ENCODE assay signal across 25 cellular contexts in genomic region chr7:74246497-74246896, GRCh38.
"Had no signal": no experiment of that assay in that cellular context is flagged by ENCODE, and none has a peak within 500 bp of the region (broad histone marks: within the 10 kb centered on the region; RNA-seq: fewer than 3 reads in every experiment).

No MANE protein-coding gene starts in this region.

- H3K9me3 Mint-ChIP-seq: mesothelial cell of epicardium; naive B cell; natural killer cell; nephron progenitor cell; stimulated activated naive B cell treated with anti-CD40 and anti-IgM and Interleukin-4, amounts not matched to agents 10 μg/mL and 1 μg/mL and 100 μg/mL, for 72 hours had no signal

- H3K27ac Mint-ChIP-seq: mesothelial cell of epicardium; stimulated activated naive B cell treated with anti-CD40 and anti-IgM and Interleukin-4, amounts not matched to agents 10 μg/mL and 1 μg/mL and 100 μg/mL, for 72 hours had no signal

- H3K4me1 ChIP-seq: right atrium auricular region, tibial artery, upper lobe of right lung had no signal

- H3K9me3 ChIP-seq: left lung, ovary, right atrium auricular region, right lobe of liver, stomach, thoracic aorta, tibial artery, upper lobe of right lung had no signal

- FAIRE-seq: urothelium cell line had no signal

- H3K27me3 ChIP-seq: hepatocyte, left lung, ovary, right atrium auricular region, right lobe of liver, stomach, tibial artery, upper lobe of right lung had no signal

- H3K36me3 ChIP-seq: ovary had no signal

- H3K27me3 Mint-ChIP-seq: naive B cell; progenitor cell of endocrine pancreas; stimulated activated naive B cell treated with anti-CD40 and anti-IgM and Interleukin-4, amounts not matched to agents 10 μg/mL and 1 μg/mL and 100 μg/mL, for 72 hours had no signal

- H3K4me1 Mint-ChIP-seq: mesothelial cell of epicardium had no signal

- H3K27ac ChIP-seq: left lung, ovary, right atrium auricular region, right lobe of liver, stomach, thoracic aorta, tibial artery, upper lobe of right lung had no signal

- ATAC-seq: left lung; natural killer cell; stimulated activated naive B cell treated with anti-CD40 and anti-IgM and Interleukin-4, amounts not matched to agents 10 μg/mL and 1 μg/mL and 100 μg/mL, for 72 hours; stimulated activated naive CD8-positive, alpha-beta T cell treated with anti-CD3 and anti-CD28 coated beads, Interleukin-15, Interleukin-2, amounts not matched to agents 100 U/mL and 50 U/mL, for 24 hours; upper lobe of right lung had no signal

- H3K4me3 Mint-ChIP-seq: mesothelial cell of epicardium; naive B cell; natural killer cell; nephron progenitor cell; stimulated activated naive B cell treated with anti-CD40 and anti-IgM and Interleukin-4, amounts not matched to agents 10 μg/mL and 1 μg/mL and 100 μg/mL, for 72 hours had no signal

- H3K4me3 ChIP-seq: hepatocyte, left lung, lung, ovary, right atrium auricular region, right lobe of liver, stomach, thoracic aorta, tibial artery, upper lobe of right lung had no signal

- DNase-seq: islet precursor cell; left lung; mesendoderm; naive B cell; natural killer cell; nephron progenitor cell; ovary; right lobe of liver; stimulated activated CD4-positive, alpha-beta T cell treated with anti-CD3 and anti-CD28 coated beads, Interleukin-12 subunit alpha, Interleukin-12 subunit beta, amount 100 ng/mL, for 4 hours; stimulated activated CD4-positive, alpha-beta T cell treated with anti-CD3 and anti-CD28 coated beads, Interleukin-15, amount 100 ng/mL, for 24 hours; stimulated activated CD4-positive, alpha-beta T cell treated with anti-CD3 and anti-CD28 coated beads, Interleukin-2, amount 100 ng/mL, for 24 hours; stimulated activated CD4-positive, alpha-beta T cell treated with anti-CD3 and anti-CD28 coated beads, Interleukin-4, amount 100 ng/mL, for 1 hour; stimulated activated naive B cell treated with anti-CD40 and anti-IgM and Interleukin-4, amounts not matched to agents 10 μg/mL and 1 μg/mL and 100 μg/mL, for 72 hours; stimulated activated naive CD8-positive, alpha-beta T cell treated with anti-CD3 and anti-CD28 coated beads, Interleukin-15, Interleukin-2, amounts not matched to agents 100 U/mL and 50 U/mL, for 24 hours; stomach; tibial artery; trophoblast cell; upper lobe of right lung had no signal
